23 cellular contexts compared by ENCODE assay signal in the genomic region with DNA sequence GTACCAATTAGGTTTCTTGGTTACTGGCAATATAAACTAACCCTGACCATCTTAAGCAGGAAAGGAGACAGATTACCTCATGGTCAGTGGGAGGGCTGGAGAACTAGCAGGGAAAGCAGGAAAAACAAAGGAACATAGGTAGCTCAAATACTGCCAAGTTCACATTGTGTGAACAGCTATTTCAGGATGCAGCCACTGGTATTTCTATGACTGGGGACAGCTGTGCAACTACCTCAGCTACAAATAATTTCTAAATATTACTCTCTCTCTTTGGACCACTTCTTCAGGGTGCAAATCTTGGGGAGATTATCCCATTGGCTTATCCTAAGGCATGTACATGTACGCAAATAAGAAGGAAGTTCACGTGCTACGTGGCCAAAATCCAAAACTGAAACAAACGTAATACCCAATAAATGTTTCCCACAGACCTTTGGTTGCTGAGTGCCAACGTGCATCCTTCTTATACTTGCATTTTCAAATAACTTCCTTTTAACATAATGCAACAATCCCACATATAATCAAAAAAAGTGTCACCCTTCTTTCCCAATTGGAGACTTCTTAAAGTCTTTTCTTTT.
DNase-seq lines count a peak whose midpoint lies in the region; ATAC-seq and TF ChIP-seq lines count a peak whose summit lies in the region.
"Had no signal": no experiment of that assay in that cellular context is flagged by ENCODE, and none has a peak within 500 bp of the region (broad histone marks: within the 10 kb centered on the region; RNA-seq: fewer than 3 reads in every experiment).

No MANE protein-coding gene starts in this region.

- H3K4me1 Mint-ChIP-seq in activated T-helper 1 cell treated with anti-CD3 and anti-CD28 coated beads, Interleukin-12 subunit alpha, Interleukin-12 subunit beta, Interleukin-2, Interleukin-4 antibody, amounts not matched to agents 30 ng/mL and 10 ng/mL and 1 ng/mL, durations not matched to agents 14 hours and 24 hours and 36 hours (ENCODE audit: low read depth), result no peaks in the 10 kb centered on the region
- peaks cover 16% of the 10 kb centered on the region for H3K4me1 Mint-ChIP-seq in glutamatergic neuron (ENCODE audit: low read depth, unreplicated experiment)
- H3K4me1 Mint-ChIP-seq: T-cell had no signal

- H3K4me3 Mint-ChIP-seq in activated T-helper 1 cell treated with anti-CD3 and anti-CD28 coated beads, Interleukin-12 subunit alpha, Interleukin-12 subunit beta, Interleukin-2, Interleukin-4 antibody, amounts not matched to agents 30 ng/mL and 10 ng/mL and 1 ng/mL, durations not matched to agents 14 hours and 24 hours and 36 hours, result no peak overlapping the region
- no peak overlapping the region for H3K4me3 Mint-ChIP-seq in glutamatergic neuron (ENCODE audit: unreplicated experiment)
- H3K4me3 Mint-ChIP-seq: CD8-positive, alpha-beta T cell; HFFc6; T-cell had no signal

- peak overlapping the region; percentile 53 for H3K27ac Mint-ChIP-seq in activated T-helper 1 cell treated with anti-CD3 and anti-CD28 coated beads, Interleukin-12 subunit alpha, Interleukin-12 subunit beta, Interleukin-2, Interleukin-4 antibody, amounts not matched to agents 30 ng/mL and 10 ng/mL and 1 ng/mL, durations not matched to agents 14 hours and 24 hours and 36 hours
- H3K27ac Mint-ChIP-seq in glutamatergic neuron (ENCODE audit: unreplicated experiment), result peak overlapping the region; percentile 96
- H3K27ac Mint-ChIP-seq: CD8-positive, alpha-beta T cell; HFFc6; T-cell had no signal

- intact Hi-C loops in activated T-helper 1 cell treated with anti-CD3 and anti-CD28 coated beads, Interleukin-12 subunit alpha, Interleukin-12 subunit beta, Interleukin-2, Interleukin-4 antibody, amounts not matched to agents 30 ng/mL and 10 ng/mL and 1 ng/mL, durations not matched to agents 14 hours and 24 hours and 36 hours (cut with micrococcal nuclease), result no loop called here

- no peak for ATAC-seq in HG03045 (IDR thresholded peaks at IDR 0.05; ENCODE audit: unreplicated experiment)
- ATAC-seq: CD8-positive, alpha-beta T cell had no signal

- peaks cover 7% of the 10 kb centered on the region for H3K36me3 ChIP-seq in BE2C
- H3K36me3 ChIP-seq: BLaER1 treated with 17β-estradiol and CSF1 and Interleukin-3, amounts not matched to agents 10 nM and 100 nM; HAP-1 had no signal

- H3K9me3 Mint-ChIP-seq in activated T-helper 1 cell treated with anti-CD3 and anti-CD28 coated beads, Interleukin-12 subunit alpha, Interleukin-12 subunit beta, Interleukin-2, Interleukin-4 antibody, amounts not matched to agents 30 ng/mL and 10 ng/mL and 1 ng/mL, durations not matched to agents 14 hours and 24 hours and 36 hours, result no peaks in the 10 kb centered on the region
- peaks cover 3% of the 10 kb centered on the region for H3K9me3 Mint-ChIP-seq in glutamatergic neuron (ENCODE audit: unreplicated experiment)
- H3K9me3 Mint-ChIP-seq: CD8-positive, alpha-beta T cell; HFFc6; T-cell had no signal

- H3K4me3 ChIP-seq in BE2C (ENCODE audit: low read depth, low read length) (peak overlapping the region; percentile 37), LNCaP clone FGC (ENCODE audit: low read depth, low read length) (no peak overlapping the region)
- H3K4me3 ChIP-seq: BLaER1 treated with 17β-estradiol and CSF1 and Interleukin-3, amounts not matched to agents 10 nM and 100 nM; GM12878; HAP-1 had no signal

- no peaks in the 10 kb centered on the region for H3K36me3 Mint-ChIP-seq in activated T-helper 1 cell treated with anti-CD3 and anti-CD28 coated beads, Interleukin-12 subunit alpha, Interleukin-12 subunit beta, Interleukin-2, Interleukin-4 antibody, amounts not matched to agents 30 ng/mL and 10 ng/mL and 1 ng/mL, durations not matched to agents 14 hours and 24 hours and 36 hours (ENCODE audit: low read depth)
- H3K36me3 Mint-ChIP-seq in glutamatergic neuron (ENCODE audit: unreplicated experiment), result no peaks in the 10 kb centered on the region
- H3K36me3 Mint-ChIP-seq: CD8-positive, alpha-beta T cell; T-cell had no signal

- TF ChIP-seq CTCF in BE2C (IDR thresholded peaks at IDR 0.05; ENCODE audit: low read depth, low read length) (no peak), LNCaP clone FGC (IDR thresholded peaks at IDR 0.05; ENCODE audit: control insufficient read depth, extremely low read depth, insufficient read depth) (no peak), glutamatergic neuron (IDR thresholded peaks at IDR 0.05; ENCODE audit: partially characterized antibody, unreplicated experiment) (no peak)

- DNase-seq in BE2C (no peak), LNCaP clone FGC (ENCODE audit: low read depth) (peak; percentile 21), glutamatergic neuron (no peak), KBM-7 (no peak), AG20443 (ENCODE audit: low spot score) (no peak), DMS53 treated with DMSO at 0.1 percent for 48 hours (lab: John Stamatoyannopoulos, UW; ENCODE audit: unreplicated experiment) (no peak)
- DNase-seq in activated T-helper 1 cell treated with anti-CD3 and anti-CD28 coated beads, Interleukin-12 subunit alpha, Interleukin-12 subunit beta, Interleukin-2, Interleukin-4 antibody, amounts not matched to agents 30 ng/mL and 10 ng/mL and 1 ng/mL, durations not matched to agents 14 hours and 24 hours and 36 hours (ENCODE audit: low spot score), result no peak
- DNase-seq: CD8-positive, alpha-beta T cell; DMS79; EL; GDM1; GOT3; MM.1S; NCI-H1048; NCI-H1694 treated with DMSO at 0.1 percent for 48 hours; NCI-H2227 treated with DMSO at 0.1 percent for 48 hours; T-cell had no signal

- H3K9me3 ChIP-seq in BE2C, result no peaks in the 10 kb centered on the region
- H3K9me3 ChIP-seq: BLaER1 treated with 17β-estradiol and CSF1 and Interleukin-3, amounts not matched to agents 10 nM and 100 nM; Caco-2; HAP-1 had no signal

- in situ Hi-C loops in KBM-7 (cut with MboI; ENCODE audit: low pct_unique_long_range_greater_than_20kb, low sequenced_read_pairs), result no loop called here

- H3K27me3 ChIP-seq in BE2C, result no peaks in the 10 kb centered on the region
- H3K27me3 ChIP-seq: BLaER1 treated with 17β-estradiol and CSF1 and Interleukin-3, amounts not matched to agents 10 nM and 100 nM had no signal

- H3K4me1 ChIP-seq in BE2C, result peaks cover 25% of the 10 kb centered on the region
- H3K4me1 ChIP-seq: Caco-2, HAP-1 had no signal

- H3K27me3 Mint-ChIP-seq in activated T-helper 1 cell treated with anti-CD3 and anti-CD28 coated beads, Interleukin-12 subunit alpha, Interleukin-12 subunit beta, Interleukin-2, Interleukin-4 antibody, amounts not matched to agents 30 ng/mL and 10 ng/mL and 1 ng/mL, durations not matched to agents 14 hours and 24 hours and 36 hours (ENCODE audit: insufficient read depth), result peaks cover 1% of the 10 kb centered on the region
- peaks cover 4% of the 10 kb centered on the region for H3K27me3 Mint-ChIP-seq in glutamatergic neuron (ENCODE audit: unreplicated experiment)
